Comparison of ENCODE assay signal across 1 cellular context in genomic region chr15:58513681-58514336, GRCh38.
TF ChIP-seq lines count a peak whose summit lies in the region.

No MANE protein-coding gene starts in this region.

TF ChIP-seq in GM23338, 12 proteins besides CTCF, POLR2A, EP300 and RAD21 (continued from another document):
- no peak for TF ChIP-seq REST (IDR thresholded peaks at IDR 0.05; ENCODE audit: unreplicated experiment)
- TF ChIP-seq, protein P1, sequence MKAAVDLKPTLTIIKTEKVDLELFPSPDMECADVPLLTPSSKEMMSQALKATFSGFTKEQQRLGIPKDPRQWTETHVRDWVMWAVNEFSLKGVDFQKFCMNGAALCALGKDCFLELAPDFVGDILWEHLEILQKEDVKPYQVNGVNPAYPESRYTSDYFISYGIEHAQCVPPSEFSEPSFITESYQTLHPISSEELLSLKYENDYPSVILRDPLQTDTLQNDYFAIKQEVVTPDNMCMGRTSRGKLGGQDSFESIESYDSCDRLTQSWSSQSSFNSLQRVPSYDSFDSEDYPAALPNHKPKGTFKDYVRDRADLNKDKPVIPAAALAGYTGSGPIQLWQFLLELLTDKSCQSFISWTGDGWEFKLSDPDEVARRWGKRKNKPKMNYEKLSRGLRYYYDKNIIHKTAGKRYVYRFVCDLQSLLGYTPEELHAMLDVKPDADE (IDR thresholded peaks at IDR 0.05) = no peak
- TF ChIP-seq NANOG (IDR thresholded peaks at IDR 0.05; ENCODE audit: borderline replicate concordance) = no peak
- TF ChIP-seq JUNB (IDR thresholded peaks at IDR 0.05; ENCODE audit: unreplicated experiment) = no peak
- TF ChIP-seq EZH2phosphoT487 (IDR thresholded peaks at IDR 0.05; ENCODE audit: unreplicated experiment) = no peak
- TF ChIP-seq ZNF331 (CRISPR knock-in tag; IDR thresholded peaks at IDR 0.05; ENCODE audit: low read depth) = no peak
- TF ChIP-seq EZH2 (IDR thresholded peaks at IDR 0.05; ENCODE audit: low read depth, unreplicated experiment) = no peak
